29 cellular contexts compared by ENCODE assay signal in the genomic region with DNA sequence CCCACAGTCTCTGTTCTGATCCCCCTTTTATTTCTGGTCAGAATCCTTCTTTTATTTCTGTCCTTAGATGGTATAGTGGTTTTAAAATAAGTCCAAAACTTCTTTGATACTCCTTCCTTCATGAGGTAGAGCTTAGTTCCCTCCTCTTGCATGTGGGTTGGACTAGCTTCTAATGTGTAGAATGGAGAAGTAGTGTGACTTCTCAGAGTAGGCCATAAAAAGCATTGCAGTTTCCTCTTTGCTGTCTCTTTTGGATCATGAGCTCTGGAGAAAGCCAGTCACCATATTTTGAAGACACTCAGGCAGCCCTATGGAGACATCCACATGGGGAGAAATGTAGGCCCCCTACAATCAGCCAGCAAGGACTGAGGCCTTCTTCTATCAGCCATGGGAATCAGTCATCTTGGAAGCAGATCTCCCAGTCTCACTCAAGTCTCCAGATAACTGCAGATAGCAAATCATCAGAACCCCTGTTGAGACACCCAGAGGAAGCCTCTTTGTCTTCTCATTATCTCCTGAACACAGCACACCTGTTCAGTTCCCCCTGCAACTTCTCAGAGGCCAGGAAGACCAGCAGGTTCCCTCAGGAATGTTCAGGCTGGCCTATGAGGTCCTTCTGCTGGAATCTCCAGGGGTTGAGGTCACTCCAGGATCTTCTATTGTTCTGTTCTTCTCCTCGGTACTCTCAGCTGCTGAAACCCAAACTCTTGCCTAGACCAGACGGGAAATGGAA.
DNase-seq lines count a peak whose midpoint lies in the region; ATAC-seq, FAIRE-seq and TF ChIP-seq lines count a peak whose summit lies in the region.
"Had no signal": no experiment of that assay in that cellular context is flagged by ENCODE, and none has a peak within 500 bp of the region (broad histone marks: within the 10 kb centered on the region; RNA-seq: fewer than 3 reads in every experiment).

No MANE protein-coding gene starts in this region.

- POLR2A ChIA-PET in HepG2 (lab: Yijun Ruan, JAX): no interaction called here

- in situ Hi-C loops in HepG2 (cut with HindIII; ENCODE audit: extremely low pct_ligation_motif_present, low pct_unique_long_range_greater_than_20kb): no loop called here

- no peak for TF ChIP-seq CTCF in right lobe of liver (IDR thresholded peaks at IDR 0.05)
- TF ChIP-seq CTCF in HepG2 (CRISPR knock-in tag; IDR thresholded peaks at IDR 0.05): no peak
- no peak for TF ChIP-seq CTCF in left ventricle myocardium inferior (IDR thresholded peaks at IDR 0.05; ENCODE audit: borderline replicate concordance)
- no peak for TF ChIP-seq CTCF in BE2C (IDR thresholded peaks at IDR 0.05; ENCODE audit: low read depth, low read length)
- TF ChIP-seq CTCF in GM20000 (IDR thresholded peaks at IDR 0.05; ENCODE audit: extremely low read depth, missing control alignments): no peak

- H3K27me3 ChIP-seq in right lobe of liver (no peaks in the 10 kb centered on the region), HepG2 (ENCODE audit: control insufficient read depth in 1 of 2, insufficient read depth in 2 of 2, low read length in 2 of 2) (no peaks in the 10 kb centered on the region), left ventricle myocardium inferior (ENCODE audit: low read depth) (no peaks in the 10 kb centered on the region), BE2C (no peaks in the 10 kb centered on the region)
- H3K27me3 ChIP-seq: ovary, suprapubic skin had no signal

- no peak for TF ChIP-seq POLR2A in right lobe of liver (IDR thresholded peaks at IDR 0.05)
- no peak for TF ChIP-seq POLR2A in HepG2 (IDR thresholded peaks at IDR 0.05; ENCODE audit: insufficient read depth in 1 of 2, low read depth in 2 of 2, low read length in 2 of 2)

- no TSS peak for BruUV-seq in HepG2 (replicated peaks; lab: Mats Ljungman, UMichigan)

- WGBS in right lobe of liver (ENCODE audit: insufficient coverage, low coverage, low lambda C conversion rate, missing lambda C conversion rate): 92% methylated on average over 2 of the region's 2 CpGs
- WGBS in HepG2 (ENCODE audit: low lambda C conversion rate): 81% methylated on average over 2 of the region's 2 CpGs

- TF ChIP-seq RAD21 in HepG2 (CRISPR knock-in tag; IDR thresholded peaks at IDR 0.05): no peak

- no peaks in the 10 kb centered on the region for H3K79me2 ChIP-seq in HepG2 (ENCODE audit: insufficient read depth, low read length)

- no peak overlapping the region for H3K4me2 ChIP-seq in HepG2 (ENCODE audit: low read depth, low read length)
- H3K4me2 ChIP-seq: smooth muscle cell had no signal

- no peaks in the 10 kb centered on the region for H4K20me1 ChIP-seq in HepG2 (ENCODE audit: insufficient read depth, low read length)

- peaks cover 0 to 2% (median 0%) of the 10 kb centered on the region in 4 donors for H3K4me1 ChIP-seq in right lobe of liver
- H3K4me1 ChIP-seq in HepG2 (ENCODE audit: insufficient read depth, low read length): peaks cover 45% of the 10 kb centered on the region
- H3K4me1 ChIP-seq in left ventricle myocardium inferior: peaks cover 10% of the 10 kb centered on the region
- H3K4me1 ChIP-seq in BE2C: peaks cover 13% of the 10 kb centered on the region

- no peak for FAIRE-seq in HepG2 (lab: Jason Lieb, UNC)
- FAIRE-seq: H1 had no signal

- TF ChIP-seq EP300 in HepG2 (IDR thresholded peaks at IDR 0.05; ENCODE audit: low read depth in 2 of 2, low read length in 2 of 2) (no peak), HepG2 (CRISPR knock-in tag; IDR thresholded peaks at IDR 0.05; ENCODE audit: borderline replicate concordance) (no peak)

- DNase-seq in right lobe of liver (no peak), HepG2 (ENCODE audit: low spot score) (no peak), NOMO-1 treated with DMSO at 0.1 percent for 48 hours (lab: John Stamatoyannopoulos, UW; ENCODE audit: unreplicated experiment) (peak; percentile 82), globus pallidus (ENCODE audit: low spot score) (peak; percentile 55), left ventricle myocardium inferior (no peak), mucosa of gallbladder (ENCODE audit: low spot score) (no peak), BE2C (no peak), GM20000 (ENCODE audit: low spot score) (no peak)
- DNase-seq: 8988T; activated CD4-positive, alpha-beta T cell treated with anti-CD3 and anti-CD28 coated beads, Interleukin-2, amount 50 U/mL, for 48 hours; activated CD4-positive, CD25-positive, alpha-beta regulatory T cell treated with anti-CD3 and anti-CD28 coated beads, Interleukin-2, amount 50 U/mL, for 72 hours; activated T-cell treated with anti-CD3 and anti-CD28 coated beads, Interleukin-2, amount 50 U/mL, for 72 hours; CD4-positive, alpha-beta T cell; central memory CD4-positive, alpha-beta T cell; DND-41; head of caudate nucleus; HFFc6; MM.1S; NCI-H1694; NCI-H446 treated with DMSO at 0.1 percent for 48 hours; NCI-H774; ovary; stimulated activated naive CD4-positive, alpha-beta T cell treated with Interleukin-2 at 50 U/mL for 16 hours had no signal

- intact Hi-C loops in right lobe of liver (cut with DNase I) (no loop called here), HepG2 (cut with micrococcal nuclease; ENCODE audit: unreplicated experiment) (no loop called here), left ventricle myocardium inferior (cut with micrococcal nuclease) (no loop called here)

- H3K27ac ChIP-seq in right lobe of liver (no peak overlapping the region), HepG2 (ENCODE audit: extremely low read length, insufficient read depth, low read length) (no peak overlapping the region), left ventricle myocardium inferior (replicated peaks) (no peak overlapping the region)
- H3K27ac ChIP-seq: ovary, RWPE1, suprapubic skin had no signal

- H3K9me3 ChIP-seq in right lobe of liver (no peaks in the 10 kb centered on the region), HepG2 (ENCODE audit: low read length) (no peaks in the 10 kb centered on the region), left ventricle myocardium inferior (replicated peaks) (peaks cover 18% of the 10 kb centered on the region), BE2C (no peaks in the 10 kb centered on the region)
- H3K9me3 ChIP-seq: ovary, suprapubic skin had no signal

- no peak overlapping the region for H2AFZ ChIP-seq in HepG2 (ENCODE audit: low read length)

- H3K36me3 ChIP-seq in right lobe of liver (no peaks in the 10 kb centered on the region), HepG2 (replicated peaks in 1 of 2; ENCODE audit: control insufficient read depth in 1 of 2, insufficient read depth in 2 of 2, low read length in 2 of 2) (no peaks in the 10 kb centered on the region), left ventricle myocardium inferior (no peaks in the 10 kb centered on the region), BE2C (no peaks in the 10 kb centered on the region)
- H3K36me3 ChIP-seq: ovary, suprapubic skin had no signal

- ATAC-seq in right lobe of liver: peak in 3 of 4 donors; percentile 28 to 61 (median 31)
- no peak for ATAC-seq in HepG2
- ATAC-seq: activated T-cell treated with anti-CD3 and anti-CD28 coated beads, Interleukin-2, amount 50 U/mL, for 72 hours; esophagus mucosa; K562 had no signal

- H3K4me3 ChIP-seq in right lobe of liver (no peak overlapping the region), HepG2 (replicated peaks in 1 of 3; ENCODE audit: insufficient read depth in 1 of 3, low read depth in 2 of 3, low read length in 3 of 3) (no peak overlapping the region), left ventricle myocardium inferior (no peak overlapping the region), BE2C (ENCODE audit: low read depth, low read length) (no peak overlapping the region)
- H3K4me3 ChIP-seq: K562, ovary, smooth muscle cell, suprapubic skin had no signal

- CTCF ChIA-PET in HepG2 (lab: Yijun Ruan, JAX; ENCODE audit: low intra/inter-chr PET ratio, low total read pairs): no interaction called here

- no peak overlapping the region for H3K9ac ChIP-seq in HepG2 (ENCODE audit: insufficient read depth, low read depth, low read length)

TF ChIP-seq in HepG2, 621 proteins besides CTCF, POLR2A, EP300 and RAD21 (continues in another document):
- no peak for TF ChIP-seq GFI1 (CRISPR knock-in tag; IDR thresholded peaks at IDR 0.05; ENCODE audit: borderline replicate concordance)
- no peak for TF ChIP-seq ZNF570 (CRISPR knock-in tag; IDR thresholded peaks at IDR 0.05; ENCODE audit: borderline replicate concordance)
- TF ChIP-seq ZNF12 (CRISPR knock-in tag; IDR thresholded peaks at IDR 0.05): no peak
- TF ChIP-seq NFATC3 (CRISPR knock-in tag; IDR thresholded peaks at IDR 0.05): no peak
- TF ChIP-seq, protein P1, sequence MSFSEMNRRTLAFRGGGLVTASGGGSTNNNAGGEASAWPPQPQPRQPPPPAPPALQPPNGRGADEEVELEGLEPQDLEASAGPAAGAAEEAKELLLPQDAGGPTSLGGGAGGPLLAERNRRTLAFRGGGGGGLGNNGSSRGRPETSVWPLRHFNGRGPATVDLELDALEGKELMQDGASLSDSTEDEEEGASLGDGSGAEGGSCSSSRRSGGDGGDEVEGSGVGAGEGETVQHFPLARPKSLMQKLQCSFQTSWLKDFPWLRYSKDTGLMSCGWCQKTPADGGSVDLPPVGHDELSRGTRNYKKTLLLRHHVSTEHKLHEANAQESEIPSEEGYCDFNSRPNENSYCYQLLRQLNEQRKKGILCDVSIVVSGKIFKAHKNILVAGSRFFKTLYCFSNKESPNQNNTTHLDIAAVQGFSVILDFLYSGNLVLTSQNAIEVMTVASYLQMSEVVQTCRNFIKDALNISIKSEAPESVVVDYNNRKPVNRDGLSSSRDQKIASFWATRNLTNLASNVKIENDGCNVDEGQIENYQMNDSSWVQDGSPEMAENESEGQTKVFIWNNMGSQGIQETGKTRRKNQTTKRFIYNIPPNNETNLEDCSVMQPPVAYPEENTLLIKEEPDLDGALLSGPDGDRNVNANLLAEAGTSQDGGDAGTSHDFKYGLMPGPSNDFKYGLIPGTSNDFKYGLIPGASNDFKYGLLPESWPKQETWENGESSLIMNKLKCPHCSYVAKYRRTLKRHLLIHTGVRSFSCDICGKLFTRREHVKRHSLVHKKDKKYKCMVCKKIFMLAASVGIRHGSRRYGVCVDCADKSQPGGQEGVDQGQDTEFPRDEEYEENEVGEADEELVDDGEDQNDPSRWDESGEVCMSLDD (CRISPR knock-in tag; IDR thresholded peaks at IDR 0.05; ENCODE audit: borderline replicate concordance): no peak
- TF ChIP-seq ZNF24 (IDR thresholded peaks at IDR 0.05): no peak
- TF ChIP-seq, protein P2, sequence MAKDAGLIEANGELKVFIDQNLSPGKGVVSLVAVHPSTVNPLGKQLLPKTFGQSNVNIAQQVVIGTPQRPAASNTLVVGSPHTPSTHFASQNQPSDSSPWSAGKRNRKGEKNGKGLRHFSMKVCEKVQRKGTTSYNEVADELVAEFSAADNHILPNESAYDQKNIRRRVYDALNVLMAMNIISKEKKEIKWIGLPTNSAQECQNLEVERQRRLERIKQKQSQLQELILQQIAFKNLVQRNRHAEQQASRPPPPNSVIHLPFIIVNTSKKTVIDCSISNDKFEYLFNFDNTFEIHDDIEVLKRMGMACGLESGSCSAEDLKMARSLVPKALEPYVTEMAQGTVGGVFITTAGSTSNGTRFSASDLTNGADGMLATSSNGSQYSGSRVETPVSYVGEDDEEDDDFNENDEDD (CRISPR knock-in tag; IDR thresholded peaks at IDR 0.05; ENCODE audit: borderline replicate concordance): no peak
- TF ChIP-seq SMARCE1 (IDR thresholded peaks at IDR 0.05; ENCODE audit: borderline replicate concordance): no peak

Comparison
In these comparisons a context has a peak if more than half of its experiments do, and no peak if none do; other contexts are left out.
1. DNase-seq: peak in NOMO-1 treated with DMSO at 0.1 percent for 48 hours (single experiment) and globus pallidus (single experiment); none in right lobe of liver (0 of 3), HepG2 (single experiment), left ventricle myocardium inferior (single experiment), mucosa of gallbladder (single experiment), BE2C (single experiment) and GM20000 (single experiment).